1 cellular context compared by ENCODE assay signal in the genomic region with DNA sequence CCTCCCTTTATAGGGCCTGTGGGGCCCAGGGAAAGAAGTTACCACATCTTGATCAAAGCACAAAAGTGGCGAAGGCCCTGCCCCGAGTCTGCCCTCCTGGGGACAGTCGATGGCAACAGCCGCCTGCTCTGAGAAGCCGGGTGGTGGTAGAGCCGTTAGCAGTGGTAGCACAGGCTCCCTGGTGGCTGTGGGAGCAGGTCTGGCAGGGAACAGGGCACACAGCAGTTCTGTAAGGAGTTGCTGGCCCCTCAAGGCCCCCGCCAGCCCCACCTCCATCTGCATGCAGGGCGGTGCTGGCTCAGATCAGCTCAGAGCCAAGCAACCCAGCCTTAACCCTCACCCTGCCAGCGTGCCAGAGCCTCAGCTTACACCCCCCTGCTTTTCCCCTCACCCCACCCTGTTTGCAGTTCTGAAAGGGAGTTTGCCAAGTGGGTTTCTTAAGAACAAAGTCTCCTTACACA.
TF ChIP-seq lines count a peak whose summit lies in the region.

No MANE protein-coding gene starts in this region.

TF ChIP-seq in H1, 55 proteins besides CTCF, POLR2A, EP300 and RAD21:
- TF ChIP-seq JUN (IDR thresholded peaks at IDR 0.05; ENCODE audit: low read depth, low read length), result no peak
- TF ChIP-seq EGR1 (IDR thresholded peaks at IDR 0.05; ENCODE audit: borderline replicate concordance, low read depth, low read length), result no peak
- no peak for TF ChIP-seq NANOG (IDR thresholded peaks at IDR 0.05; ENCODE audit: insufficient read depth, low read depth, low read length, poor library complexity, severe bottlenecking)
- TF ChIP-seq HDAC6 (IDR thresholded peaks at IDR 0.05; ENCODE audit: low read depth, low read length), result no peak
- TF ChIP-seq ATF3 (IDR thresholded peaks at IDR 0.05; ENCODE audit: insufficient read depth, low read depth, low read length), result no peak
- TF ChIP-seq RNF2 (IDR thresholded peaks at IDR 0.05; ENCODE audit: borderline replicate concordance, low read depth, low read length, missing control alignments, poor library complexity, severe bottlenecking), result no peak
- TF ChIP-seq CBX8 (IDR thresholded peaks at IDR 0.05; ENCODE audit: borderline replicate concordance, low read depth, low read length), result no peak
- TF ChIP-seq JUND (IDR thresholded peaks at IDR 0.05; ENCODE audit: low read length), result no peak
- TF ChIP-seq SUZ12 (IDR thresholded peaks at IDR 0.05; ENCODE audit: low read length), result no peak
- TF ChIP-seq ZNF274 (IDR thresholded peaks at IDR 0.05; ENCODE audit: borderline replicate concordance, extremely low read depth, low read length), result no peak
- no peak for TF ChIP-seq RBBP5 (IDR thresholded peaks at IDR 0.05; ENCODE audit: borderline replicate concordance, low read depth, low read length)
- TF ChIP-seq MAFK (IDR thresholded peaks at IDR 0.05; ENCODE audit: low read depth, low read length), result no peak
- TF ChIP-seq FOSL1 (IDR thresholded peaks at IDR 0.05; ENCODE audit: insufficient read depth, low read depth, low read length), result no peak
- TF ChIP-seq BACH1 (IDR thresholded peaks at IDR 0.05; ENCODE audit: low read length), result no peak
- TF ChIP-seq NRF1 (IDR thresholded peaks at IDR 0.05; ENCODE audit: low read depth, low read length), result no peak
- TF ChIP-seq, protein P1, sequence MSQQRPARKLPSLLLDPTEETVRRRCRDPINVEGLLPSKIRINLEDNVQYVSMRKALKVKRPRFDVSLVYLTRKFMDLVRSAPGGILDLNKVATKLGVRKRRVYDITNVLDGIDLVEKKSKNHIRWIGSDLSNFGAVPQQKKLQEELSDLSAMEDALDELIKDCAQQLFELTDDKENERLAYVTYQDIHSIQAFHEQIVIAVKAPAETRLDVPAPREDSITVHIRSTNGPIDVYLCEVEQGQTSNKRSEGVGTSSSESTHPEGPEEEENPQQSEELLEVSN (IDR thresholded peaks at IDR 0.05), result no peak
- TF ChIP-seq KDM4A (IDR thresholded peaks at IDR 0.05; ENCODE audit: low read depth, low read length, severe bottlenecking), result no peak
- no peak for TF ChIP-seq CREB1 (IDR thresholded peaks at IDR 0.05)
- no peak for TF ChIP-seq CTBP2 (IDR thresholded peaks at IDR 0.05; ENCODE audit: borderline replicate concordance, insufficient read depth, insufficient read length, low read length)
